ENCODE assay signal across 16 cellular contexts in the genomic region with DNA sequence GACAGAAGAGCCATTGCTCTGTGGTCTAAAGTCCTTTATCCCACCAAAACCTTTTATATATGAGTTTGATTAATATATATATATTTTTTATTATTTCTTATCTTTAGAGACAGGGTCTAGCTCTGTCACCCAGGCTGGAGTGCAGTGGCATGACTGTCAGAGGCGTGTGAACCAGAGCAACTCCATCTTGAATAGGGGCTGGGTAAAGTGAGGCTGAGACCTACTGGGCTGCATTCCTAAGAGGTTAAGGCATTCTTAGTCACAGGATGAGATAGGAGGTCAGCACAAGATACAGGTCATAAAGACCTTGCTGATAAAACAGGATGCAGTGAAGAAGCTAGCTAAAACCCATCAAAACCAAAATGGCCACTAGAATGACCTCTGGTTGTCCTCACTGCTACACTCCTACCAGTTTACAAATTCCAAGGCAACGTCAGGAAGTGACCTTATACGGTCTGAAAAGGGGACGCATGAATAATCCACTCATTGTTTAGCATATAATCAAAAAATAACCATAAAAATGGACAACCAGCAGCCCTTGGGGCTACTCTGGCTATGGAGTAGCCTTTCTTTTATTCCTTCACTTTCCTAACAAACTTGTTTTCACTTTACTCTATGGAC. TPM values are rescaled to one million over a fixed set of nuclear protein-coding genes. Genes with fewer than 3 reads are reported as not detected.
DNase-seq lines count a peak whose midpoint lies in the region; ATAC-seq, FAIRE-seq and TF ChIP-seq lines count a peak whose summit lies in the region.
"Had no signal": no experiment of that assay in that cellular context is flagged by ENCODE, and none has a peak within 500 bp of the region (broad histone marks: within the 10 kb centered on the region; RNA-seq: fewer than 3 reads in every experiment).

No MANE protein-coding gene starts in this region.

- no CpG with 5 or more reads among the region's 4 CpGs for WGBS in mesendoderm (ENCODE audit: extremely low coverage, insufficient coverage, low lambda C conversion rate)

- no peaks in the 10 kb centered on the region for H3K9me3 Mint-ChIP-seq in MCF 10A (ENCODE audit: unreplicated experiment)
- H3K9me3 Mint-ChIP-seq: CD4-positive, CD25-positive, alpha-beta regulatory T cell had no signal

- H3K4me1 ChIP-seq in breast epithelium = no peaks in the 10 kb centered on the region
- peaks cover 34% of the 10 kb centered on the region for H3K4me1 ChIP-seq in HUES6 (ENCODE audit: control insufficient read depth, insufficient read depth, low read length)
- no peaks in the 10 kb centered on the region for H3K4me1 ChIP-seq in mesendoderm (ENCODE audit: control insufficient read depth, low read depth, low read length)
- H3K4me1 ChIP-seq: BLaER1 treated with 17β-estradiol and CSF1 and Interleukin-3, amounts not matched to agents 10 nM and 100 nM had no signal

- H3K9ac ChIP-seq in HUES6 (ENCODE audit: low read length) = no peak overlapping the region
- no peak overlapping the region for H3K9ac ChIP-seq in mesendoderm (ENCODE audit: low read length)
- H3K9ac ChIP-seq: BLaER1 treated with 17β-estradiol and CSF1 and Interleukin-3, amounts not matched to agents 10 nM and 100 nM had no signal

- H3K4me3 ChIP-seq in breast epithelium (no peak overlapping the region), HUES6 (ENCODE audit: low read depth, low read length) (no peak overlapping the region), bronchial epithelial cell (ENCODE audit: low read depth, low read length) (no peak overlapping the region), mesendoderm (ENCODE audit: low read length) (no peak overlapping the region)
- H3K4me3 ChIP-seq: BLaER1 treated with 17β-estradiol and CSF1 and Interleukin-3, amounts not matched to agents 10 nM and 100 nM had no signal

- peaks cover 6% of the 10 kb centered on the region for H3K36me3 ChIP-seq in breast epithelium
- H3K36me3 ChIP-seq in HUES6 (ENCODE audit: control insufficient read depth, insufficient read depth, low read length) = peaks cover 8% of the 10 kb centered on the region
- H3K36me3 ChIP-seq in bronchial epithelial cell (ENCODE audit: control insufficient read depth, insufficient read depth, low read length) = no peaks in the 10 kb centered on the region
- H3K36me3 ChIP-seq in mesendoderm (ENCODE audit: control insufficient read depth, insufficient read depth, low read length) = no peaks in the 10 kb centered on the region

- no peak overlapping the region for H4K5ac ChIP-seq in mesendoderm (ENCODE audit: low read length)

- H3K56ac ChIP-seq in mesendoderm (ENCODE audit: low read length) = no peak overlapping the region

- H3K27me3 Mint-ChIP-seq in MCF 10A (ENCODE audit: insufficient read depth, unreplicated experiment) = no peaks in the 10 kb centered on the region
- H3K27me3 Mint-ChIP-seq: CD4-positive, CD25-positive, alpha-beta regulatory T cell had no signal

- DNase-seq in MCF 10A (ENCODE audit: unreplicated experiment) = no peak
- DNase-seq in breast epithelium (ENCODE audit: low spot score in 2 of 2) = no peak
- DNase-seq in bronchial epithelial cell (ENCODE audit: low read depth) = peak; percentile 13
- peak; percentile 50 for DNase-seq in mesendoderm
- no peak for DNase-seq in RWPE1 (ENCODE audit: low spot score)
- no peak for DNase-seq in omental fat pad (ENCODE audit: low spot score)
- DNase-seq: 8988T; Calu3; CD4-positive, CD25-positive, alpha-beta regulatory T cell; DMS 273 treated with DMSO at 0.1 percent for 48 hours; H7 had no signal

- no peak overlapping the region for H2AK5ac ChIP-seq in mesendoderm (ENCODE audit: low read length)

- H4K8ac ChIP-seq in mesendoderm (ENCODE audit: low read depth, low read length) = no peak overlapping the region

- no peaks in the 10 kb centered on the region for H3K79me2 ChIP-seq in mesendoderm (ENCODE audit: control insufficient read depth, insufficient read depth, low read length)

- peaks cover 6% of the 10 kb centered on the region for H3K4me1 Mint-ChIP-seq in MCF 10A (ENCODE audit: insufficient read depth, unreplicated experiment)

- CTCF ChIA-PET in MCF 10A (lab: Yijun Ruan, JAX) (no interaction called here), RWPE1 (lab: Yijun Ruan, JAX) (interaction anchor here (1.3 kb wide), 1 partner anchor 40 kb away, joined by 3 read pairs; no protein-coding TSS in a partner anchor)

- no TSS peak for BruUV-seq in MCF 10A (replicated peaks; lab: Mats Ljungman, UMichigan)

- no peaks in the 10 kb centered on the region for H3K27me3 ChIP-seq in breast epithelium
- H3K27me3 ChIP-seq in HUES6 (ENCODE audit: control insufficient read depth, insufficient read depth, low read length) = no peaks in the 10 kb centered on the region
- H3K27me3 ChIP-seq in bronchial epithelial cell (ENCODE audit: control insufficient read depth, insufficient read depth, low read length) = no peaks in the 10 kb centered on the region
- H3K27me3 ChIP-seq in mesendoderm (ENCODE audit: insufficient read depth, low read length, poor library complexity) = no peaks in the 10 kb centered on the region
- H3K27me3 ChIP-seq: BLaER1 treated with 17β-estradiol and CSF1 and Interleukin-3, amounts not matched to agents 10 nM and 100 nM had no signal

- H3K23ac ChIP-seq in mesendoderm (ENCODE audit: low read length) = no peak overlapping the region

- H3K27ac ChIP-seq in breast epithelium (no peak overlapping the region), HUES6 (ENCODE audit: low read depth, low read length) (0 out of 2 replicates have a peak overlapping the region, but pooled peaks have one; percentile 46), mesendoderm (ENCODE audit: low read depth, low read length) (no peak overlapping the region), RWPE1 (no peak overlapping the region)
- H3K27ac ChIP-seq: BLaER1 treated with 17β-estradiol and CSF1 and Interleukin-3, amounts not matched to agents 10 nM and 100 nM had no signal

- H2BK5ac ChIP-seq in mesendoderm (ENCODE audit: low read length) = no peak overlapping the region

- TF ChIP-seq CTCF in MCF 10A (IDR thresholded peaks at IDR 0.05; ENCODE audit: unreplicated experiment) (no peak), breast epithelium (IDR thresholded peaks at IDR 0.05) (no peak), bronchial epithelial cell (IDR thresholded peaks at IDR 0.05; ENCODE audit: insufficient read depth, low read length, severe bottlenecking) (no peak), RWPE1 (conservative IDR thresholded peaks at IDR 0.05; ENCODE audit: low read depth) (no peak), omental fat pad (IDR thresholded peaks at IDR 0.05) (no peak)

- H3K9me3 ChIP-seq in breast epithelium (no peaks in the 10 kb centered on the region), HUES6 (ENCODE audit: control insufficient read depth, insufficient read depth, low read depth, low read length) (no peaks in the 10 kb centered on the region)

- H3K79me1 ChIP-seq in mesendoderm (ENCODE audit: low read length) = no peaks in the 10 kb centered on the region

- no peak overlapping the region for H3K4me2 ChIP-seq in mesendoderm (ENCODE audit: low read length)
- H3K4me2 ChIP-seq: BLaER1 treated with 17β-estradiol and CSF1 and Interleukin-3, amounts not matched to agents 10 nM and 100 nM had no signal

- H3K4ac ChIP-seq in mesendoderm (ENCODE audit: low read depth, low read length) = no peak overlapping the region

- peak overlapping the region; percentile 59 for H3K27ac Mint-ChIP-seq in MCF 10A (ENCODE audit: low read depth, unreplicated experiment)

- H2BK15ac ChIP-seq in mesendoderm (replicated peaks; ENCODE audit: low read depth) = no peak overlapping the region

- no peak overlapping the region for H3K18ac ChIP-seq in mesendoderm (ENCODE audit: low read length)

- POLR2A ChIA-PET in MCF 10A (lab: Yijun Ruan, JAX) (interaction anchor here (0.7 to 2.0 kb wide), 2 partner anchors 8 to 1683 kb away, joined by 3 to 5 read pairs; no protein-coding TSS in a partner anchor), RWPE1 (lab: Yijun Ruan, JAX; ENCODE audit: low non-redundant PET) (no interaction called here)

- FAIRE-seq in bronchial epithelial cell (lab: Jason Lieb, UNC) = peak; percentile 13
- FAIRE-seq: GM12891, HTR-8/SVneo had no signal

- no peak for TF ChIP-seq POLR2A in breast epithelium (IDR thresholded peaks at IDR 0.05)

- H3K4me3 Mint-ChIP-seq in MCF 10A (ENCODE audit: unreplicated experiment) = no peak overlapping the region
- H3K4me3 Mint-ChIP-seq: CD4-positive, CD25-positive, alpha-beta regulatory T cell had no signal

- H3K36me3 Mint-ChIP-seq in MCF 10A (ENCODE audit: insufficient read depth, unreplicated experiment) = peaks cover 24% of the 10 kb centered on the region

- ATAC-seq in GM19397 (IDR thresholded peaks at IDR 0.05; ENCODE audit: unreplicated experiment) (no peak), omental fat pad (ENCODE audit: low FRiP score) (no peak)

- intact Hi-C loops in MCF 10A (cut with micrococcal nuclease) (no loop called here), breast epithelium (cut with DNase I; ENCODE audit: low total_unique reads) (no loop called here)

- H2BK120ac ChIP-seq in mesendoderm (ENCODE audit: low read depth, low read length) = no peak overlapping the region

RNA-seq across cellular contexts. Expression of a gene that starts 10.5 kb away (rescaled TPM):
- total RNA-seq in MCF 10A (2022) (27.8 and 33.2 TPM in 2 replicates), breast epithelium (10 to 100 TPM; 46.9 to 82.3 (median 57.0) TPM), bronchial epithelial cell (16.3 and 26.1 TPM in 2 replicates), omental fat pad (10 to 100 TPM; 25.3 to 40.0 (median 37.2) TPM)
- polyA plus RNA-seq in mesendoderm (2013, experiment 1 of 2) = 6.6 TPM
- polyA plus RNA-seq in mesendoderm (2013, experiment 2 of 2) = 6.2 TPM

RNA-seq across cellular contexts. Expression of a gene that starts 10.8 kb away (rescaled TPM):
- total RNA-seq in MCF 10A (2022) = 103 and 126 TPM in 2 replicates
- 10 to 100 TPM; 25.3 to 34.4 (median 28.2) TPM for total RNA-seq in breast epithelium
- 26.0 and 27.4 TPM in 2 replicates for total RNA-seq in bronchial epithelial cell
- 82.2 TPM for polyA plus RNA-seq in mesendoderm (2013, experiment 1 of 2)
- 84.6 TPM for polyA plus RNA-seq in mesendoderm (2013, experiment 2 of 2)
- 10 to 100 TPM; 19.3 to 26.5 (median 22.7) TPM for total RNA-seq in omental fat pad

Comparison
In these comparisons a context has a peak if more than half of its experiments do, and no peak if none do; other contexts are left out.
1. DNase-seq: peak in bronchial epithelial cell (single experiment) and mesendoderm (single experiment); none in MCF 10A (single experiment), breast epithelium (0 of 2), RWPE1 (single experiment) and omental fat pad (single experiment).